Comparison of ENCODE assay signal across 21 cellular contexts in genomic region chr12:113073586-113073985, GRCh38.
"Had no signal": no experiment of that assay in that cellular context is flagged by ENCODE, and none has a peak within 500 bp of the region (broad histone marks: within the 10 kb centered on the region; RNA-seq: fewer than 3 reads in every experiment).

No MANE protein-coding gene starts in this region.

- H3K27me3 Mint-ChIP-seq: activated CD4-positive, alpha-beta T cell treated with anti-CD3 and anti-CD28 coated beads, Interleukin-2, amount 10 ng/mL, durations not matched to agents 7 days and 5 days; activated naive CD8-positive, alpha-beta T cell treated with anti-CD3 and anti-CD28 coated beads, Interleukin-2, amount 10 ng/mL, durations not matched to agents 7 days and 5 days; stimulated activated naive CD8-positive, alpha-beta T cell treated with anti-CD3 and anti-CD28 coated beads, Interleukin-15, amount 100 ng/mL, for 72 hours had no signal

- H3K9me3 ChIP-seq: esophagus muscularis mucosa, left ventricle myocardium inferior, testis had no signal

- H3K27ac ChIP-seq: esophagus muscularis mucosa, left ventricle myocardium inferior, skin epidermis, testis had no signal

- H3K36me3 ChIP-seq: esophagus muscularis mucosa, left ventricle myocardium inferior had no signal

- H3K27ac Mint-ChIP-seq: activated CD4-positive, alpha-beta T cell treated with anti-CD3 and anti-CD28 coated beads, Interleukin-2, amount 10 ng/mL, durations not matched to agents 7 days and 5 days; activated naive CD8-positive, alpha-beta T cell treated with anti-CD3 and anti-CD28 coated beads, Interleukin-2, amount 10 ng/mL, durations not matched to agents 7 days and 5 days; activated T-helper 1 cell treated with anti-CD3 and anti-CD28 coated beads, Interleukin-12 subunit alpha, Interleukin-12 subunit beta, Interleukin-2, Interleukin-4 antibody, amounts not matched to agents 30 ng/mL and 10 ng/mL and 1 ng/mL, durations not matched to agents 14 hours and 24 hours and 36 hours; progenitor cell of endocrine pancreas; stimulated activated naive CD8-positive, alpha-beta T cell treated with anti-CD3 and anti-CD28 coated beads, Interleukin-15, amount 100 ng/mL, for 72 hours; T-helper 2 cell treated with Interferon-gamma antibody and Interleukin-4, amounts not matched to agents 5 μg/mL and 100 μg/mL, for 36 hours had no signal

- H3K9me3 Mint-ChIP-seq: activated CD4-positive, alpha-beta T cell treated with anti-CD3 and anti-CD28 coated beads, Interleukin-2, amount 10 ng/mL, durations not matched to agents 7 days and 5 days; activated naive CD8-positive, alpha-beta T cell treated with anti-CD3 and anti-CD28 coated beads, Interleukin-2, amount 10 ng/mL, durations not matched to agents 7 days and 5 days; activated T-helper 1 cell treated with anti-CD3 and anti-CD28 coated beads, Interleukin-12 subunit alpha, Interleukin-12 subunit beta, Interleukin-2, Interleukin-4 antibody, amounts not matched to agents 30 ng/mL and 10 ng/mL and 1 ng/mL, durations not matched to agents 14 hours and 24 hours and 36 hours; brain; stimulated activated naive CD8-positive, alpha-beta T cell treated with anti-CD3 and anti-CD28 coated beads, Interleukin-15, amount 100 ng/mL, for 72 hours; T-helper 2 cell treated with Interferon-gamma antibody and Interleukin-4, amounts not matched to agents 5 μg/mL and 100 μg/mL, for 36 hours had no signal

- H3K4me3 ChIP-seq: esophagus muscularis mucosa, left ventricle myocardium inferior, skin epidermis, testis had no signal

- ATAC-seq: right cardiac atrium; stimulated activated naive CD8-positive, alpha-beta T cell treated with anti-CD3 and anti-CD28 coated beads, Interleukin-15, amount 100 ng/mL, for 72 hours had no signal

- DNase-seq: activated CD4-positive, alpha-beta T cell treated with anti-CD3 and anti-CD28 coated beads, Interleukin-2, amount 10 ng/mL, durations not matched to agents 7 days and 5 days; activated CD4-positive, CD25-positive, alpha-beta regulatory T cell; activated CD8-positive, alpha-beta memory T cell treated with anti-CD3 and anti-CD28 coated beads, Interleukin-2, amount 50 U/mL, for 48 hours; activated naive CD4-positive, alpha-beta T cell; activated naive CD8-positive, alpha-beta T cell treated with anti-CD3 and anti-CD28 coated beads, Interleukin-2, amount 10 ng/mL, durations not matched to agents 7 days and 5 days; central memory CD4-positive, alpha-beta T cell; cortex of kidney; effector CD4-positive, alpha-beta T cell; hippocampal formation; left ventricle myocardium inferior; mesendoderm; right cardiac atrium; stimulated activated CD4-positive, alpha-beta T cell treated with anti-CD3 and anti-CD28 coated beads, Interleukin-4, amount 100 ng/mL, for 24 hours; stimulated activated naive CD8-positive, alpha-beta T cell treated with anti-CD3 and anti-CD28 coated beads, Interleukin-15, amount 100 ng/mL, for 72 hours; testis had no signal

- H3K27me3 ChIP-seq: testis had no signal

- H3K4me3 Mint-ChIP-seq: activated CD4-positive, alpha-beta T cell treated with anti-CD3 and anti-CD28 coated beads, Interleukin-2, amount 10 ng/mL, durations not matched to agents 7 days and 5 days; activated naive CD8-positive, alpha-beta T cell treated with anti-CD3 and anti-CD28 coated beads, Interleukin-2, amount 10 ng/mL, durations not matched to agents 7 days and 5 days; activated T-helper 1 cell treated with anti-CD3 and anti-CD28 coated beads, Interleukin-12 subunit alpha, Interleukin-12 subunit beta, Interleukin-2, Interleukin-4 antibody, amounts not matched to agents 30 ng/mL and 10 ng/mL and 1 ng/mL, durations not matched to agents 14 hours and 24 hours and 36 hours; brain; stimulated activated naive CD8-positive, alpha-beta T cell treated with anti-CD3 and anti-CD28 coated beads, Interleukin-15, amount 100 ng/mL, for 72 hours; T-helper 2 cell treated with Interferon-gamma antibody and Interleukin-4, amounts not matched to agents 5 μg/mL and 100 μg/mL, for 36 hours had no signal
